Comparison of ENCODE assay signal across 14 cellular contexts in the genomic region with DNA sequence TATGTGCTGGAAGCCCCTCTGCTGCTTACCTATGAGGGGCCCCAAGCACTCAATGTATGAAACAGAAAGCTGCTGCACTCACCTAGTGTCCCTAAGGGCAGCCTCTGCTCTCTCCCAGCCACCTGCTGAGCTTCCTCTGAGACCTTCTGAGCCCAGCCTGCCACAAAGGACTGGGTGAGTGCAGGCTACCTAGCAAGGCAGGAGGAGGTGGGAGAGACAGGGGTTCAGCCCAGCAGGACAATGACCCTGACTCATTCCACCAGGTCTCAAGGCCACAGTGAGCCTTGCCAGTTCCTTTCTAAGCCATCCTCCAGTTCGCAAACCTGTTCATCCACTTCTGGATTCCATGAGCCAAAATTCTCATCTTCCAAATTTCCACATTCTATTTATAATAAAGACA. TPM values are rescaled to one million over a fixed set of nuclear protein-coding genes. Genes with fewer than 3 reads are reported as not detected.
DNase-seq lines count a peak whose midpoint lies in the region; ATAC-seq lines count a peak whose summit lies in the region.
"Had no signal": no experiment of that assay in that cellular context is flagged by ENCODE, and none has a peak within 500 bp of the region (broad histone marks: within the 10 kb centered on the region; RNA-seq: fewer than 3 reads in every experiment).

No MANE protein-coding gene starts in this region.

- peaks cover 96% of the 10 kb centered on the region for H3K4me1 Mint-ChIP-seq in activated naive CD8-positive, alpha-beta T cell (ENCODE audit: low read depth)
- peaks cover 94% of the 10 kb centered on the region for H3K4me1 Mint-ChIP-seq in activated naive CD8-positive, alpha-beta T cell treated with anti-CD3 and anti-CD28 coated beads, Interleukin-2, amount 50 U/mL, for 24 hours

- no peak for DNase-seq in activated naive CD8-positive, alpha-beta T cell treated with anti-CD3 and anti-CD28 coated beads, Interleukin-2, amount 50 U/mL, for 24 hours
- no peak for DNase-seq in activated naive CD4-positive, alpha-beta T cell treated with anti-CD3 and anti-CD28 coated beads, Interleukin-2, amount 50 U/mL, for 72 hours (ENCODE audit: low spot score in 2 of 2)
- DNase-seq in OCI-M1 (lab: John Stamatoyannopoulos, UW) (no peak), NCI-H82 treated with DMSO at 0.1 percent for 48 hours (lab: John Stamatoyannopoulos, UW; ENCODE audit: unreplicated experiment) (no peak), DMS 273 (lab: John Stamatoyannopoulos, UW; ENCODE audit: unreplicated experiment) (no peak)
- DNase-seq: activated T-cell treated with anti-CD3 and anti-CD28 coated beads for 4 hours; central memory CD4-positive, alpha-beta T cell; HCEC 1CT; right lobe of liver; SW 1271 had no signal

- no peak for ATAC-seq in activated naive CD8-positive, alpha-beta T cell treated with anti-CD3 and anti-CD28 coated beads, Interleukin-2, amount 50 U/mL, for 24 hours
- ATAC-seq in HG02571 (IDR thresholded peaks at IDR 0.05; ENCODE audit: unreplicated experiment) = peak; percentile 32
- peak in 1 of 2 donors; percentile 23 for ATAC-seq in activated naive CD4-positive, alpha-beta T cell treated with anti-CD3 and anti-CD28 coated beads, Interleukin-2, amount 50 U/mL, for 72 hours

- H3K4me3 Mint-ChIP-seq in activated naive CD8-positive, alpha-beta T cell = peak overlapping the region; percentile 6
- H3K4me3 Mint-ChIP-seq in activated naive CD8-positive, alpha-beta T cell treated with anti-CD3 and anti-CD28 coated beads, Interleukin-2, amount 50 U/mL, for 24 hours = no peak overlapping the region

- peak overlapping the region; percentile 47 for H3K27ac ChIP-seq in thymus (ENCODE audit: low read depth)
- H3K27ac ChIP-seq: BLaER1, right lobe of liver had no signal

- H3K4me3 ChIP-seq in thymus (ENCODE audit: low read length) = no peak overlapping the region
- H3K4me3 ChIP-seq: BLaER1, right lobe of liver had no signal

- H3K27me3 Mint-ChIP-seq in activated naive CD8-positive, alpha-beta T cell = no peaks in the 10 kb centered on the region
- H3K27me3 Mint-ChIP-seq in activated naive CD8-positive, alpha-beta T cell treated with anti-CD3 and anti-CD28 coated beads, Interleukin-2, amount 50 U/mL, for 24 hours = no peaks in the 10 kb centered on the region

- peak overlapping the region; percentile 4 for H3K27ac Mint-ChIP-seq in activated naive CD8-positive, alpha-beta T cell
- H3K27ac Mint-ChIP-seq in activated naive CD8-positive, alpha-beta T cell treated with anti-CD3 and anti-CD28 coated beads, Interleukin-2, amount 50 U/mL, for 24 hours = no peak overlapping the region
- peak overlapping the region; percentile 37 to 76 for H3K27ac Mint-ChIP-seq in activated naive CD4-positive, alpha-beta T cell treated with anti-CD3 and anti-CD28 coated beads, Interleukin-2, amount 50 U/mL, for 72 hours

- no peaks in the 10 kb centered on the region for H3K27me3 ChIP-seq in thymus (ENCODE audit: control insufficient read depth, insufficient read depth)
- H3K27me3 ChIP-seq: BLaER1, right lobe of liver had no signal

- H3K4me1 ChIP-seq in thymus (ENCODE audit: control insufficient read depth, insufficient read depth, low read length) = peaks cover 34% of the 10 kb centered on the region

- WGBS in thymus = 98% methylated on average over 1 of the region's 1 CpG

- H3K36me3 ChIP-seq in thymus (ENCODE audit: control insufficient read depth, insufficient read depth) = peaks cover 16% of the 10 kb centered on the region
- H3K36me3 ChIP-seq: right lobe of liver had no signal

- peaks cover 19% of the 10 kb centered on the region for H3K36me3 Mint-ChIP-seq in activated naive CD8-positive, alpha-beta T cell
- peaks cover 26% of the 10 kb centered on the region for H3K36me3 Mint-ChIP-seq in activated naive CD8-positive, alpha-beta T cell treated with anti-CD3 and anti-CD28 coated beads, Interleukin-2, amount 50 U/mL, for 24 hours (ENCODE audit: low read depth)
- H3K36me3 Mint-ChIP-seq in activated naive CD4-positive, alpha-beta T cell treated with anti-CD3 and anti-CD28 coated beads, Interleukin-2, amount 50 U/mL, for 72 hours = peaks cover 10 to 36% of the 10 kb centered on the region in 2 donors

- H3K9me3 Mint-ChIP-seq in activated naive CD8-positive, alpha-beta T cell (ENCODE audit: low read depth) = no peaks in the 10 kb centered on the region
- no peaks in the 10 kb centered on the region for H3K9me3 Mint-ChIP-seq in activated naive CD8-positive, alpha-beta T cell treated with anti-CD3 and anti-CD28 coated beads, Interleukin-2, amount 50 U/mL, for 24 hours
- no peaks in the 10 kb centered on the region for H3K9me3 Mint-ChIP-seq in activated naive CD4-positive, alpha-beta T cell treated with anti-CD3 and anti-CD28 coated beads, Interleukin-2, amount 50 U/mL, for 72 hours

- H3K9me3 ChIP-seq in thymus (ENCODE audit: control insufficient read depth) = no peaks in the 10 kb centered on the region
- H3K9me3 ChIP-seq: right lobe of liver had no signal

RNA-seq across cellular contexts. Expression of gene VOPP1, which starts 16.3 kb away (rescaled TPM):
- 100 to 1,000 TPM in 1 of 2 donors, 10 to 100 TPM in 1; 52.0 to 124 TPM for total RNA-seq in activated naive CD4-positive, alpha-beta T cell treated with anti-CD3 and anti-CD28 coated beads, Interleukin-2, amount 50 U/mL, for 72 hours
- 61.9 TPM for polyA plus RNA-seq in thymus
